Comparison of ENCODE assay signal across 23 cellular contexts in the genomic region with DNA sequence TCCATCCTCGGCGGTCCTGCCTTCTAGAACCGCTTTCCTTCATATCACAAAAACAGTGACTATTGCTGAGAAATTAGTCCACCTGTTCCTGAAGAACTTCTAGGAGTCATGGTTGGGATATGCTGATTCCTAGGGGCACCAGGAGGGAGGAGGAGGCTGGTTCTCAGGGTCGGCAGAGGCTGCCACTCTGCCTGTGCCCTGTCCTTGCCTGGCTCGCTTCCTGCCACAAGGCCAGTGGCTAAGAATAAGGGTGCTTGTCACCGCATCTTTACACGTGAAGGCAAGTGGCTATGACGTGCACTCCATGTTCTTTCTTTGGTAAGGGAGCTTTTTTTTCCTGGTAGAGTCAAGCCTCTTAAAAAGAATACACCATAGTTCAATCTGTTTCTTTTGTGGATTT. TPM values are rescaled to one million over a fixed set of nuclear protein-coding genes. Genes with fewer than 3 reads are reported as not detected.
DNase-seq lines count a peak whose midpoint lies in the region; ATAC-seq and TF ChIP-seq lines count a peak whose summit lies in the region.
"Had no signal": no experiment of that assay in that cellular context is flagged by ENCODE, and none has a peak within 500 bp of the region (broad histone marks: within the 10 kb centered on the region; RNA-seq: fewer than 3 reads in every experiment).

No MANE protein-coding gene starts in this region.

- H3K36me3 ChIP-seq in psoas muscle (ENCODE audit: insufficient read depth in 1 of 2, low read depth in 1 of 2) (no peaks in the 10 kb centered on the region), testis (ENCODE audit: low read depth, missing control alignments) (no peaks in the 10 kb centered on the region), A673 (ENCODE audit: insufficient read depth, low read length, poor library complexity, severe bottlenecking) (no peaks in the 10 kb centered on the region)
- H3K36me3 ChIP-seq: BE2C had no signal

- no peak for TF ChIP-seq POLR2A in testis (IDR thresholded peaks at IDR 0.05)

- DNase-seq in myocyte (ENCODE audit: low read depth) (peak; percentile 89), psoas muscle (peak; percentile 55 to 80), testis (no peak), A673 (ENCODE audit: low spot score) (no peak)
- DNase-seq: 8988T; ACHN; BE2C; C1 segment of cervical spinal cord; CD4-positive, CD25-positive, alpha-beta regulatory T cell; CD8-positive, alpha-beta memory T cell; COR-L47; DMS 273 treated with DMSO at 0.1 percent for 48 hours; DMS53; DND-41; EL; GOT3; H7; HFFc6; IMR-90 had no signal

- H3K4me3 ChIP-seq in psoas muscle (no peak overlapping the region), testis (no peak overlapping the region), A673 (ENCODE audit: low read depth, low read length, poor library complexity, severe bottlenecking) (no peak overlapping the region)

- intact Hi-C loops in psoas muscle (cut with DNase I) (loop anchor here in 1 of 2 donors (5.0 kb wide), 1 partner anchor 33 kb away; a partner anchor contains a TSS), testis (cut with DNase I; ENCODE audit: low total_unique reads) (no loop called here), A673 (cut with micrococcal nuclease; ENCODE audit: unreplicated experiment) (no loop called here)

- POLR2A ChIA-PET in A673 (lab: Charles Lee; ENCODE audit: low non-redundant PET), result no interaction called here

- H3K27ac ChIP-seq in angular gyrus (ENCODE audit: low read depth, low read length) (peak overlapping the region; percentile 61), psoas muscle (peak overlapping the region; percentile 95), testis (no peak overlapping the region), A673 (ENCODE audit: low read depth, low read length, poor library complexity, severe bottlenecking) (no peak overlapping the region)

- no TSS peak for BruUV-seq in A673 (replicated peaks; lab: Mats Ljungman, UMichigan)

- TF ChIP-seq CTCF in psoas muscle (IDR thresholded peaks at IDR 0.05) (no peak), testis (IDR thresholded peaks at IDR 0.05) (no peak), A673 (conservative IDR thresholded peaks at IDR 0.05; ENCODE audit: low read depth, low read length) (no peak)

- H3K4me1 ChIP-seq in psoas muscle (peaks cover 25% of the 10 kb centered on the region), testis (no peaks in the 10 kb centered on the region), A673 (ENCODE audit: insufficient read depth, low read length, poor library complexity, severe bottlenecking) (no peaks in the 10 kb centered on the region)
- H3K4me1 ChIP-seq: BE2C had no signal

- ATAC-seq in psoas muscle (peak; percentile 72 to 81 (median 76)), HG02970 (IDR thresholded peaks at IDR 0.05; ENCODE audit: low FRiP score, unreplicated experiment) (no peak), GM18870 (IDR thresholded peaks at IDR 0.05; ENCODE audit: unreplicated experiment) (no peak)
- ATAC-seq: HCT116 had no signal

- no peaks in the 10 kb centered on the region for H3K27me3 ChIP-seq in psoas muscle (ENCODE audit: insufficient read depth in 3 of 3, low read length in 2 of 3)
- no peaks in the 10 kb centered on the region for H3K27me3 ChIP-seq in testis
- H3K27me3 ChIP-seq in A673 (replicated peaks; ENCODE audit: insufficient read depth, low read depth, low read length, poor library complexity), result no peaks in the 10 kb centered on the region
- H3K27me3 ChIP-seq: BE2C had no signal

- H3K9me3 ChIP-seq in psoas muscle, result no peaks in the 10 kb centered on the region
- no peaks in the 10 kb centered on the region for H3K9me3 ChIP-seq in testis
- H3K9me3 ChIP-seq in A673 (ENCODE audit: low read depth, low read length, poor library complexity, severe bottlenecking), result no peaks in the 10 kb centered on the region
- H3K9me3 ChIP-seq: BE2C had no signal

- CTCF ChIA-PET in A673 (lab: Charles Lee), result no interaction called here

- 41 to 48% (median 42%) methylated on average over 8 of the region's 8 CpGs for WGBS in psoas muscle, 3 donors
- 81 to 87% methylated on average over 7 to 8 of the region's 8 CpGs for WGBS in testis, 2 donors

RNA-seq across cellular contexts. Expression of a gene that starts 18.7 kb away (rescaled TPM):
- 81.7 and 83.4 TPM in 2 replicates for total RNA-seq in myocyte
- polyA plus RNA-seq in myocyte (2012), result 57.6 TPM
- 100 to 1,000 TPM in 2 of 4 donors, 10 to 100 TPM in 2; 77.5 to 135 (median 98.7) TPM for total RNA-seq in psoas muscle
- 10 to 100 TPM; 20.4 to 53.1 (median 43.2) TPM for polyA plus RNA-seq in psoas muscle
- 100 to 1,000 TPM; 145 to 161 TPM for total RNA-seq in testis
- 77.5 TPM for polyA plus RNA-seq in testis (ENCODE audit: insufficient read depth, low read depth, low replicate concordance)
- 26.7 and 36.2 TPM in 2 replicates for total RNA-seq in A673 (2021)

RNA-seq across cellular contexts. Expression of a gene that starts 34.7 kb away (rescaled TPM):
- total RNA-seq in myocyte (5.5 and 5.6 TPM in 2 replicates), psoas muscle (10 to 100 TPM; 11.5 to 20.0 (median 15.8) TPM), testis (10 to 100 TPM in 1 of 2 donors, 1 to 10 TPM in 1; 9.4 to 11.0 TPM), A673 (2021) (7.6 and 7.9 TPM in 2 replicates)
- 1.1 TPM for polyA plus RNA-seq in myocyte (2012)
- polyA plus RNA-seq in psoas muscle (1 to 10 TPM in 2 of 3 donors, under 1 TPM in 1; 0.94 to 3.9 (median 3.7) TPM), testis (ENCODE audit: insufficient read depth, low read depth, low replicate concordance) (6.4 TPM)

Comparison
In these comparisons a context has a peak if more than half of its experiments do, and no peak if none do; other contexts are left out.
1. H3K27ac ChIP-seq: peak in angular gyrus (single experiment) and psoas muscle (single experiment); none in testis (0 of 2) and A673 (single experiment).
2. DNase-seq: peak in myocyte (single experiment) and psoas muscle (2 of 2); none in testis (single experiment) and A673 (single experiment).
3. ATAC-seq: peak in psoas muscle (4 of 4); none in HG02970 (single experiment) and GM18870 (single experiment).